ENCODE assay signal across 1 cellular context in the genomic region with DNA sequence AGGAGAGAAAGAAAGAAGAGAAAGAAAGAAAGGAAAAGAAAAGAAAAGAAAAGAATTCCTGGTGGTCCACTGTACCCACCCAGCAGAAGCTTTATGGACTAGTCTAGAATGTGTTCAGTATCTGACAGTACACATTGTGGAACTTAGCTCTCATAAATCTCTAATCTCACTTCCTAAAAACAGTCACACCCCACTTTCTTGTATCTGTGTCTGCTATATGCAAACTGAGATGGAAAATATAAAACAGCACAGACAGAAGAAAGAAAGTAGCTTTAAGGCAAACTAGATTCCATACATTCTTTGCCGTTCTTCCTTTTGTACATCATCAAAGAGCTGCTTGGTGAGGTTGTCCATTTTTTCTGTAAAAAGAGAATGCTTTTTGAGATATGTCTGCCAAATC.
TF ChIP-seq lines count a peak whose summit lies in the region.

No MANE protein-coding gene starts in this region.

TF ChIP-seq in GM23338, 12 proteins besides CTCF, POLR2A, EP300 and RAD21 (continued from another document):
- no peak for TF ChIP-seq ZNF462 (CRISPR knock-in tag; IDR thresholded peaks at IDR 0.05)
- no peak for TF ChIP-seq EZH2phosphoT487 (IDR thresholded peaks at IDR 0.05; ENCODE audit: unreplicated experiment)
- TF ChIP-seq JUNB (IDR thresholded peaks at IDR 0.05; ENCODE audit: unreplicated experiment): no peak
- TF ChIP-seq POLR2AphosphoS5 (IDR thresholded peaks at IDR 0.05; ENCODE audit: low read depth): no peak
